Comparison of ENCODE assay signal across 8 cellular contexts in the genomic region with DNA sequence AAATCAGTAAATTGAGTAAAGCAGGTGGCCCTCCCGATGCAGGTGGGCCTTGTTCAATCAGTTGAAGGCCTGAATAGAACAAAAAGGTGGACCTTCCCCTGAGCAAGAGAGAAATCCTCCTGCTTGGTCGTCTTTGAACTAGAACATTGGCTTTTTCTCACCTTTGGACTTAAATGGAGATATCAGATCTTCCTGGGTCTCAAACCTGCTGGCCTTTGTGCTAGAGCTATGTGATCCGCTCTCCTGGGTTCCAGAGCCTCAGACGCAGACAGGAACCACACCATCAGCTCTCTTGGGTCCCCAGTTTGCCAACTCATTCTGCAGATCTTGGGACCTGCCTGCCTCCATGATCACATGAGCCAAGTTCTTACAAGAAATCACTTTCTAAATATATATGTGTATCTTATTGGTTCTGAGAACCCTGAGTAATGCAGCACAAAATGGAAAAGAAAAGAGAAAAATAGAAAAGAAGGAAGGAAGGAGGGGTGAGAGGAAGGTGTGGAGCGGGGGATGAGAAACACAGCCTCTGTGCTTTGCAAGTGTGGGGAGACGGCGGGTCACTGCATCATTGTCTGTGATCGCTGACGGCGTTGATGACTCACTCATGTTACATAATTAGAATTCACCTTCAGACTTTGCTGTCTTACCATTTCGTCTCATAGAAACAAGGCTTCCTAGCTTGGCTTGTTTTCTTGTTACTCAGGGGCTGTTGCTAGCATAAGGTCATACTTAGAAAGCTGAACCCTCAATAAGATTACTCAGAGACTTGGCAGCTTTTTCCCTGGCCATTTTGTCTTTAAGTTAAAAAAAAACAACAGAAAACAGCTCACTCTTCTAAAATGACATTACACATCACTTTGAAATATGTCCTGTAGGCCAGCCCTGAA.
DNase-seq lines count a peak whose midpoint lies in the region; ATAC-seq, FAIRE-seq and TF ChIP-seq lines count a peak whose summit lies in the region.

No MANE protein-coding gene starts in this region.

- no peaks in the 10 kb centered on the region for H3K9me3 ChIP-seq in heart right ventricle
- H3K9me3 ChIP-seq in vagina: no peaks in the 10 kb centered on the region

- H3K4me3 ChIP-seq in heart right ventricle (no peak overlapping the region), rectal smooth muscle tissue (ENCODE audit: low read length) (no peak overlapping the region), vagina (no peak overlapping the region)

- FAIRE-seq in H54 (lab: Jason Lieb, UNC): peak; percentile 57

- peak; percentile 94 for DNase-seq in Caki2 (ENCODE audit: low read depth)
- peak; percentile 62 for DNase-seq in H54 (ENCODE audit: insufficient read length, low spot score)
- DNase-seq in NOMO-1 (lab: John Stamatoyannopoulos, UW; ENCODE audit: unreplicated experiment in 2 of 2): peak; percentile 59 to 90
- DNase-seq in activated T-helper 9 cell treated with anti-CD3 and anti-CD28 coated beads, Interleukin-2, amount 50 U/mL, for 16 hours (ENCODE audit: low read depth): peak; percentile 73
- DNase-seq in heart right ventricle: peak; percentile 29 to 62
- no peak for DNase-seq in vagina (ENCODE audit: extremely low spot score in 2 of 2)

- H3K27me3 ChIP-seq in heart right ventricle (no peaks in the 10 kb centered on the region), rectal smooth muscle tissue (ENCODE audit: control insufficient read depth, insufficient read depth, low read length) (no peaks in the 10 kb centered on the region), vagina (no peaks in the 10 kb centered on the region)

- ATAC-seq in heart right ventricle (peak; percentile 65 to 91 (median 78)), GM19328 (IDR thresholded peaks at IDR 0.05; ENCODE audit: unreplicated experiment) (no peak)

- 51 to 57% methylated on average over 11 of the region's 11 CpGs for WGBS in heart right ventricle, 2 donors

- H3K4me1 ChIP-seq in heart right ventricle (peaks cover 0 to 44% (median 17%) of the 10 kb centered on the region in 9 donors), rectal smooth muscle tissue (ENCODE audit: control insufficient read depth, insufficient read depth, low read length) (no peaks in the 10 kb centered on the region), vagina (peaks cover 42% of the 10 kb centered on the region)

- H3K27ac ChIP-seq in heart right ventricle (peak overlapping the region in 9 of 10 donors; percentile 12 to 71 (median 57)), rectal smooth muscle tissue (ENCODE audit: low read depth, low read length) (peak overlapping the region; percentile 52), vagina (peak overlapping the region; percentile 68)

- in situ Hi-C loops in Caki2 (cut with HindIII; ENCODE audit: low pct_unique_long_range_greater_than_20kb, low sequenced_read_pairs): no loop called here

- intact Hi-C loops in heart right ventricle (cut with DNase I): loop anchor here in 5 of 10 donors (5.0 to 10.0 kb wide), 4 partner anchors 34 to 86 kb away; partner anchors contain the start of gene NEDD9 (in 1 of the 5)
- intact Hi-C loops in vagina (cut with DNase I): no loop called here

- TF ChIP-seq CTCF in heart right ventricle (IDR thresholded peaks at IDR 0.05) (no peak), vagina (IDR thresholded peaks at IDR 0.05) (no peak)

- no peak overlapping the region for H3K9ac ChIP-seq in rectal smooth muscle tissue (ENCODE audit: low read length)

- TF ChIP-seq POLR2A in H54 (IDR thresholded peaks at IDR 0.05; ENCODE audit: low read depth, low read length): no peak
- no peak for TF ChIP-seq POLR2A in vagina (IDR thresholded peaks at IDR 0.05)

- no peaks in the 10 kb centered on the region for H3K36me3 ChIP-seq in heart right ventricle
- H3K36me3 ChIP-seq in rectal smooth muscle tissue (ENCODE audit: control insufficient read depth, insufficient read depth, low read length): no peaks in the 10 kb centered on the region
- H3K36me3 ChIP-seq in vagina: no peaks in the 10 kb centered on the region

Comparison
In these comparisons a context has a peak if more than half of its experiments do, and no peak if none do; other contexts are left out.
1. DNase-seq: peak in Caki2 (single experiment), H54 (single experiment), NOMO-1 (2 of 2), activated T-helper 9 cell treated with anti-CD3 and anti-CD28 coated beads, Interleukin-2, amount 50 U/mL, for 16 hours (single experiment) and heart right ventricle (2 of 2); none in vagina (0 of 2).
2. Peak in every context shown above with its lines, with median percentiles within 50 percentile points of each other: H3K27ac ChIP-seq.